ENCODE assay signal across 1 cellular context in the genomic region with DNA sequence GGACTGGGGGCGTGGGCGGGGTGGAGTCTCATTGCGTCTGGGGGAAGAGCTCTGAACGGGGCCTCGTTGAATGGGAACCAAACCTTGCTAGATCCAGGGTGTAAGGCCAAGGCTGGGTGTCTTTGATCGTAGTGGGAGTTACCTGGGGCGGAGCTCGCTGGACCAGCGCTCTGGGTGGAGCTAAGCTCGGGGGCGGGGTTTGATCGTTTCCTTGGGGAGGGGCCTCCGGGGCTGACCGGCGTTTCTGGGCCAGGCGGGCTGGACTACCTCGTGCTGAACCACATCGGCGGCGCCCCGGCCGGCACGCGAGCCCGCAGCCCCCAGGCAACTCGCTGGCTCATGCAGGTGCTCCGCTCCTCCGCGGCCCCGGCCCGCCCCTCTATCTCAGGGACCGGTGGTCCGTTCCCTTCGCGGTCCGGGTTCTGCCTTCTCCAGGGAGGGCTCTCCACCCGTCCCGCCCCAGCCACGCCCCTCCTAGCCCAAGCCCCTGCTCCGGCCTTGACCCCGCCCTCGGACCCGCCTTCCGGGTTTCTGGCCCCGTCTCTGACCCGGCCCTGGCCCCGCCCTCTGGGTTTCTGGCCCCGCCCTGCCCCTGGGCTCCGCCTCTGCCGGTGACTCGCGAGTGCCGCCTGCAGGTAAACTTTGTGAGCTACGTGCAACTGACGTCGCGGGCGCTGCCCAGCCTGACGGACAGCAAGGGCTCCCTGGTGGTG.
TF ChIP-seq lines count a peak whose summit lies in the region.

No MANE protein-coding gene starts in this region.

TF ChIP-seq in HepG2, 621 proteins besides CTCF, POLR2A, EP300 and RAD21 (continued from another document):
- TF ChIP-seq ZNF121 (CRISPR knock-in tag; IDR thresholded peaks at IDR 0.05) (peak; percentile 52; the same call in 1 of the 2 replicates), ZNF781 (CRISPR knock-in tag; IDR thresholded peaks at IDR 0.05; ENCODE audit: borderline replicate concordance, not compliant biosample characterization) (peak; percentile 64), ZNF747 (CRISPR knock-in tag; IDR thresholded peaks at IDR 0.05; ENCODE audit: borderline replicate concordance) (0 out of 2 replicates have a peak, but pooled peaks have one; percentile 32), AGO1 (IDR thresholded peaks at IDR 0.05; ENCODE audit: low read depth, low read length, poor library complexity, severe bottlenecking) (peak; percentile 42)
- TF ChIP-seq, protein P1, sequence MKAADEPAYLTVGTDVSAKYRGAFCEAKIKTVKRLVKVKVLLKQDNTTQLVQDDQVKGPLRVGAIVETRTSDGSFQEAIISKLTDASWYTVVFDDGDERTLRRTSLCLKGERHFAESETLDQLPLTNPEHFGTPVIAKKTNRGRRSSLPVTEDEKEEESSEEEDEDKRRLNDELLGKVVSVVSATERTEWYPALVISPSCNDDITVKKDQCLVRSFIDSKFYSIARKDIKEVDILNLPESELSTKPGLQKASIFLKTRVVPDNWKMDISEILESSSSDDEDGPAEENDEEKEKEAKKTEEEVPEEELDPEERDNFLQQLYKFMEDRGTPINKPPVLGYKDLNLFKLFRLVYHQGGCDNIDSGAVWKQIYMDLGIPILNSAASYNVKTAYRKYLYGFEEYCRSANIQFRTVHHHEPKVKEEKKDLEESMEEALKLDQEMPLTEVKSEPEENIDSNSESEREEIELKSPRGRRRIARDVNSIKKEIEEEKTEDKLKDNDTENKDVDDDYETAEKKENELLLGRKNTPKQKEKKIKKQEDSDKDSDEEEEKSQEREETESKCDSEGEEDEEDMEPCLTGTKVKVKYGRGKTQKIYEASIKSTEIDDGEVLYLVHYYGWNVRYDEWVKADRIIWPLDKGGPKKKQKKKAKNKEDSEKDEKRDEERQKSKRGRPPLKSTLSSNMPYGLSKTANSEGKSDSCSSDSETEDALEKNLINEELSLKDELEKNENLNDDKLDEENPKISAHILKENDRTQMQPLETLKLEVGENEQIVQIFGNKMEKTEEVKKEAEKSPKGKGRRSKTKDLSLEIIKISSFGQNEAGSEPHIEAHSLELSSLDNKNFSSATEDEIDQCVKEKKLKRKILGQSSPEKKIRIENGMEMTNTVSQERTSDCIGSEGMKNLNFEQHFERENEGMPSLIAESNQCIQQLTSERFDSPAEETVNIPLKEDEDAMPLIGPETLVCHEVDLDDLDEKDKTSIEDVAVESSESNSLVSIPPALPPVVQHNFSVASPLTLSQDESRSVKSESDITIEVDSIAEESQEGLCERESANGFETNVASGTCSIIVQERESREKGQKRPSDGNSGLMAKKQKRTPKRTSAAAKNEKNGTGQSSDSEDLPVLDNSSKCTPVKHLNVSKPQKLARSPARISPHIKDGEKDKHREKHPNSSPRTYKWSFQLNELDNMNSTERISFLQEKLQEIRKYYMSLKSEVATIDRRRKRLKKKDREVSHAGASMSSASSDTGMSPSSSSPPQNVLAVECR (CRISPR knock-in tag; IDR thresholded peaks at IDR 0.05; ENCODE audit: borderline replicate concordance), result peak; percentile 83; the same call in 1 of the 2 replicates
- TF ChIP-seq, protein P2, sequence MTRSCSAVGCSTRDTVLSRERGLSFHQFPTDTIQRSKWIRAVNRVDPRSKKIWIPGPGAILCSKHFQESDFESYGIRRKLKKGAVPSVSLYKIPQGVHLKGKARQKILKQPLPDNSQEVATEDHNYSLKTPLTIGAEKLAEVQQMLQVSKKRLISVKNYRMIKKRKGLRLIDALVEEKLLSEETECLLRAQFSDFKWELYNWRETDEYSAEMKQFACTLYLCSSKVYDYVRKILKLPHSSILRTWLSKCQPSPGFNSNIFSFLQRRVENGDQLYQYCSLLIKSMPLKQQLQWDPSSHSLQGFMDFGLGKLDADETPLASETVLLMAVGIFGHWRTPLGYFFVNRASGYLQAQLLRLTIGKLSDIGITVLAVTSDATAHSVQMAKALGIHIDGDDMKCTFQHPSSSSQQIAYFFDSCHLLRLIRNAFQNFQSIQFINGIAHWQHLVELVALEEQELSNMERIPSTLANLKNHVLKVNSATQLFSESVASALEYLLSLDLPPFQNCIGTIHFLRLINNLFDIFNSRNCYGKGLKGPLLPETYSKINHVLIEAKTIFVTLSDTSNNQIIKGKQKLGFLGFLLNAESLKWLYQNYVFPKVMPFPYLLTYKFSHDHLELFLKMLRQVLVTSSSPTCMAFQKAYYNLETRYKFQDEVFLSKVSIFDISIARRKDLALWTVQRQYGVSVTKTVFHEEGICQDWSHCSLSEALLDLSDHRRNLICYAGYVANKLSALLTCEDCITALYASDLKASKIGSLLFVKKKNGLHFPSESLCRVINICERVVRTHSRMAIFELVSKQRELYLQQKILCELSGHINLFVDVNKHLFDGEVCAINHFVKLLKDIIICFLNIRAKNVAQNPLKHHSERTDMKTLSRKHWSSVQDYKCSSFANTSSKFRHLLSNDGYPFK (CRISPR knock-in tag; IDR thresholded peaks at IDR 0.05; ENCODE audit: borderline replicate concordance), result peak; percentile 61
- TF ChIP-seq, protein P3, sequence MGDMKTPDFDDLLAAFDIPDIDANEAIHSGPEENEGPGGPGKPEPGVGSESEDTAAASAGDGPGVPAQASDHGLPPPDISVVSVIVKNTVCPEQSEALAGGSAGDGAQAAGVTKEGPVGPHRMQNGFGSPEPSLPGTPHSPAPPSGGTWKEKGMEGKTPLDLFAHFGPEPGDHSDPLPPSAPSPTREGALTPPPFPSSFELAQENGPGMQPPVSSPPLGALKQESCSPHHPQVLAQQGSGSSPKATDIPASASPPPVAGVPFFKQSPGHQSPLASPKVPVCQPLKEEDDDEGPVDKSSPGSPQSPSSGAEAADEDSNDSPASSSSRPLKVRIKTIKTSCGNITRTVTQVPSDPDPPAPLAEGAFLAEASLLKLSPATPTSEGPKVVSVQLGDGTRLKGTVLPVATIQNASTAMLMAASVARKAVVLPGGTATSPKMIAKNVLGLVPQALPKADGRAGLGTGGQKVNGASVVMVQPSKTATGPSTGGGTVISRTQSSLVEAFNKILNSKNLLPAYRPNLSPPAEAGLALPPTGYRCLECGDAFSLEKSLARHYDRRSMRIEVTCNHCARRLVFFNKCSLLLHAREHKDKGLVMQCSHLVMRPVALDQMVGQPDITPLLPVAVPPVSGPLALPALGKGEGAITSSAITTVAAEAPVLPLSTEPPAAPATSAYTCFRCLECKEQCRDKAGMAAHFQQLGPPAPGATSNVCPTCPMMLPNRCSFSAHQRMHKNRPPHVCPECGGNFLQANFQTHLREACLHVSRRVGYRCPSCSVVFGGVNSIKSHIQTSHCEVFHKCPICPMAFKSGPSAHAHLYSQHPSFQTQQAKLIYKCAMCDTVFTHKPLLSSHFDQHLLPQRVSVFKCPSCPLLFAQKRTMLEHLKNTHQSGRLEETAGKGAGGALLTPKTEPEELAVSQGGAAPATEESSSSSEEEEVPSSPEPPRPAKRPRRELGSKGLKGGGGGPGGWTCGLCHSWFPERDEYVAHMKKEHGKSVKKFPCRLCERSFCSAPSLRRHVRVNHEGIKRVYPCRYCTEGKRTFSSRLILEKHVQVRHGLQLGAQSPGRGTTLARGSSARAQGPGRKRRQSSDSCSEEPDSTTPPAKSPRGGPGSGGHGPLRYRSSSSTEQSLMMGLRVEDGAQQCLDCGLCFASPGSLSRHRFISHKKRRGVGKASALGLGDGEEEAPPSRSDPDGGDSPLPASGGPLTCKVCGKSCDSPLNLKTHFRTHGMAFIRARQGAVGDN (CRISPR knock-in tag; IDR thresholded peaks at IDR 0.05), result peak; percentile 80
- TF ChIP-seq, protein P4, sequence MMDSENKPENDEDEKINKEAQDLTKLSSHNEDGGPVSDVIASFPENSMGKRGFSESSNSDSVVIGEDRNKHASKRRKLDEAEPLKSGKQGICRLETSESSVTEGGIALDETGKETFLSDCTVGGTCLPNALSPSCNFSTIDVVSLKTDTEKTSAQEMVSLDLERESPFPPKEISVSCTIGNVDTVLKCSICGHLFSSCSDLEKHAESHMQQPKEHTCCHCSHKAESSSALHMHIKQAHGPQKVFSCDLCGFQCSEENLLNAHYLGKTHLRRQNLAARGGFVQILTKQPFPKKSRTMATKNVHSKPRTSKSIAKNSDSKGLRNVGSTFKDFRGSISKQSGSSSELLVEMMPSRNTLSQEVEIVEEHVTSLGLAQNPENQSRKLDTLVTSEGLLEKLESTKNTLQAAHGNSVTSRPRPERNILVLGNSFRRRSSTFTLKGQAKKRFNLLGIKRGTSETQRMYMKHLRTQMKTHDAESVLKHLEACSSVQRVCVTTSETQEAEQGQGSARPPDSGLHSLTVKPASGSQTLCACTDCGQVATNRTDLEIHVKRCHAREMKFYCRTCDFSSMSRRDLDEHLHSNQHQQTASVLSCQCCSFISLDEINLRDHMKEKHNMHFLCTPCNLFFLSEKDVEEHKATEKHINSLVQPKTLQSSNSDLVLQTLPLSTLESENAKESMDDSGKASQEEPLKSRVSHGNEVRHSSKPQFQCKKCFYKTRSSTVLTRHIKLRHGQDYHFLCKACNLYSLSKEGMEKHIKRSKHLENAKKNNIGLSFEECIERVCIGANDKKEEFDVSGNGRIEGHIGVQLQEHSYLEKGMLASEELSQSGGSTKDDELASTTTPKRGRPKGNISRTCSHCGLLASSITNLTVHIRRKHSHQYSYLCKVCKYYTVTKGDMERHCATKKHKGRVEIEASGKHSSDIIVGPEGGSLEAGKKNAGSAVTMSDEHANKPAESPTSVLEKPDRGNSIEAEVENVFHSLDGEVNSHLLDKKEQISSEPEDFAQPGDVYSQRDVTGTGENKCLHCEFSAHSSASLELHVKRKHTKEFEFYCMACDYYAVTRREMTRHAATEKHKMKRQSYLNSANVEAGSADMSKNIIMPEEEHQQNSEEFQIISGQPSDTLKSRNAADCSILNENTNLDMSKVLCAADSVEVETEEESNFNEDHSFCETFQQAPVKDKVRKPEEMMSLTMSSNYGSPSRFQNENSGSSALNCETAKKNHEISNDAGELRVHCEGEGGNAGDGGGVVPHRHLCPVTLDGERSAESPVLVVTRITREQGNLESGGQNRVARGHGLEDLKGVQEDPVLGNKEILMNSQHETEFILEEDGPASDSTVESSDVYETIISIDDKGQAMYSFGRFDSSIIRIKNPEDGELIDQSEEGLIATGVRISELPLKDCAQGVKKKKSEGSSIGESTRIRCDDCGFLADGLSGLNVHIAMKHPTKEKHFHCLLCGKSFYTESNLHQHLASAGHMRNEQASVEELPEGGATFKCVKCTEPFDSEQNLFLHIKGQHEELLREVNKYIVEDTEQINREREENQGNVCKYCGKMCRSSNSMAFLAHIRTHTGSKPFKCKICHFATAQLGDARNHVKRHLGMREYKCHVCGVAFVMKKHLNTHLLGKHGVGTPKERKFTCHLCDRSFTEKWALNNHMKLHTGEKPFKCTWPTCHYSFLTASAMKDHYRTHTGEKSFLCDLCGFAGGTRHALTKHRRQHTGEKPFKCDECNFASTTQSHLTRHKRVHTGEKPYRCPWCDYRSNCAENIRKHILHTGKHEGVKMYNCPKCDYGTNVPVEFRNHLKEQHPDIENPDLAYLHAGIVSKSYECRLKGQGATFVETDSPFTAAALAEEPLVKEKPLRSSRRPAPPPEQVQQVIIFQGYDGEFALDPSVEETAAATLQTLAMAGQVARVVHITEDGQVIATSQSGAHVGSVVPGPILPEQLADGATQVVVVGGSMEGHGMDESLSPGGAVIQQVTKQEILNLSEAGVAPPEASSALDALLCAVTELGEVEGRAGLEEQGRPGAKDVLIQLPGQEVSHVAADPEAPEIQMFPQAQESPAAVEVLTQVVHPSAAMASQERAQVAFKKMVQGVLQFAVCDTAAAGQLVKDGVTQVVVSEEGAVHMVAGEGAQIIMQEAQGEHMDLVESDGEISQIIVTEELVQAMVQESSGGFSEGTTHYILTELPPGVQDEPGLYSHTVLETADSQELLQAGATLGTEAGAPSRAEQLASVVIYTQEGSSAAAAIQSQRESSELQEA (CRISPR knock-in tag; IDR thresholded peaks at IDR 0.05; ENCODE audit: not compliant biosample characterization), result peak; percentile 86
- TF ChIP-seq, protein P5, sequence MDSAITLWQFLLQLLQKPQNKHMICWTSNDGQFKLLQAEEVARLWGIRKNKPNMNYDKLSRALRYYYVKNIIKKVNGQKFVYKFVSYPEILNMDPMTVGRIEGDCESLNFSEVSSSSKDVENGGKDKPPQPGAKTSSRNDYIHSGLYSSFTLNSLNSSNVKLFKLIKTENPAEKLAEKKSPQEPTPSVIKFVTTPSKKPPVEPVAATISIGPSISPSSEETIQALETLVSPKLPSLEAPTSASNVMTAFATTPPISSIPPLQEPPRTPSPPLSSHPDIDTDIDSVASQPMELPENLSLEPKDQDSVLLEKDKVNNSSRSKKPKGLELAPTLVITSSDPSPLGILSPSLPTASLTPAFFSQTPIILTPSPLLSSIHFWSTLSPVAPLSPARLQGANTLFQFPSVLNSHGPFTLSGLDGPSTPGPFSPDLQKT (CRISPR knock-in tag; IDR thresholded peaks at IDR 0.05; ENCODE audit: borderline replicate concordance), result no peak
